ENCODE assay signal across 22 cellular contexts in genomic region chr10:24777191-24777590, GRCh38.
"Had no signal": no experiment of that assay in that cellular context is flagged by ENCODE, and none has a peak within 500 bp of the region (broad histone marks: within the 10 kb centered on the region; RNA-seq: fewer than 3 reads in every experiment).

No MANE protein-coding gene starts in this region.

- H3K9me3 ChIP-seq: ovary, psoas muscle, sigmoid colon, stomach, thyroid gland had no signal

- H3K27me3 ChIP-seq: ovary, sigmoid colon, stomach, thyroid gland had no signal

- DNase-seq: effector memory CD8-positive, alpha-beta T cell; hypothalamus; immature natural killer cell; islet precursor cell; kidney glomerular epithelial cell; left colon; left ventricle myocardium superior; natural killer cell; occipital lobe; ovary; posterior cingulate gyrus; psoas muscle; right cardiac atrium; sigmoid colon; stimulated activated CD4-positive, alpha-beta T cell treated with anti-CD3 and anti-CD28 coated beads, Interleukin-2, amount 100 ng/mL, for 24 hours; stimulated activated CD4-positive, alpha-beta T cell treated with anti-CD3 and anti-CD28 coated beads, Interleukin-4, amount 100 ng/mL, for 24 hours; stimulated activated naive CD4-positive, alpha-beta T cell treated with Interleukin-2 at 50 U/mL for 16 hours; stomach; thyroid gland had no signal

- H3K27ac ChIP-seq: coronary artery, ovary, psoas muscle, sigmoid colon, stomach, thyroid gland had no signal

- H3K4me1 ChIP-seq: psoas muscle, sigmoid colon, stomach, thyroid gland had no signal

- H3K36me3 ChIP-seq: ovary, sigmoid colon, stomach, thyroid gland had no signal

- H3K4me3 ChIP-seq: coronary artery, lung, ovary, psoas muscle, sigmoid colon, stomach, thyroid gland had no signal

- ATAC-seq: effector memory CD8-positive, alpha-beta T cell; left colon; left ventricle myocardium superior; natural killer cell; psoas muscle; right cardiac atrium; stimulated activated effector memory CD8-positive, alpha-beta T cell treated with anti-CD3 and anti-CD28 coated beads, Interleukin-12 subunit alpha, Interleukin-12 subunit beta, amount 100 ng/mL, for 72 hours had no signal
